ENCODE assay signal across 21 cellular contexts in the genomic region with DNA sequence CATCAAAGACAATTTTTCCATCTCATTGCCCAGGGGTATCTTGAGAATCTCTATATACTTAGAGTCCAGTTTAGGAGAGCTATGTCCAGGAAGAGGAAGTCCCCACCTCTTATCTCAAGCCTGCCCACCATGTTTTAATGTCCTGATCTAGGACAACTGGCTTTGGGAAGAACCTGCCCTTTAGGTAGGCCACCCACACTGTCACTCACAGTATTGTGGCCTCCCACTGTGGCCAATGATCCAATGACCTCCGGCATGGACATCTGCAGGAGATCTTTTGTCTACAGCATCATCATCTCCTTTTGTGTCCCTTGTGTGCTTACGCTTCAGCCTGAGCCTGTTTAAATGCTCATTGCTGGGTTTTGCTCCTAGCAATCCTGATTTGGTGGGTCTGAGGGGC.
DNase-seq lines count a peak whose midpoint lies in the region; ATAC-seq, FAIRE-seq and TF ChIP-seq lines count a peak whose summit lies in the region.
"Had no signal": no experiment of that assay in that cellular context is flagged by ENCODE, and none has a peak within 500 bp of the region (broad histone marks: within the 10 kb centered on the region; RNA-seq: fewer than 3 reads in every experiment).

No MANE protein-coding gene starts in this region.

- H3K9me3 Mint-ChIP-seq in GM23338 (no peaks in the 10 kb centered on the region), neural progenitor cell (peaks cover 12% of the 10 kb centered on the region)
- no peaks in the 10 kb centered on the region for H3K9me3 Mint-ChIP-seq in CD8-positive, alpha-beta T cell
- H3K9me3 Mint-ChIP-seq: CD4-positive, alpha-beta memory T cell had no signal

- H3F3A ChIP-seq in GM23338 (replicated peaks; ENCODE audit: low read depth) (no peaks in the 10 kb centered on the region), neural progenitor cell (ENCODE audit: low read depth) (peaks cover 4% of the 10 kb centered on the region)

- TF ChIP-seq CTCF in left ventricle myocardium inferior (IDR thresholded peaks at IDR 0.05; ENCODE audit: borderline replicate concordance) (no peak), right atrium auricular region (IDR thresholded peaks at IDR 0.05) (no peak), GM23338 (conservative IDR thresholded peaks at IDR 0.05; ENCODE audit: low read depth in 2 of 2) (no peak), K562 (IDR thresholded peaks at IDR 0.05 in 2 of 3, conservative IDR thresholded peaks at IDR 0.05 in 1 of 3; ENCODE audit: insufficient read depth in 2 of 3, low read depth in 1 of 3, low read length in 3 of 3) (no peak), neural progenitor cell (IDR thresholded peaks at IDR 0.05) (no peak)
- TF ChIP-seq CTCF in CD8-positive, alpha-beta T cell (IDR thresholded peaks at IDR 0.05): no peak

- H4K20me1 ChIP-seq in GM23338 (replicated peaks; ENCODE audit: insufficient read depth) (no peaks in the 10 kb centered on the region), K562 (replicated peaks; ENCODE audit: control insufficient read depth, insufficient read depth, low read length) (no peaks in the 10 kb centered on the region), neural progenitor cell (ENCODE audit: low read depth) (no peaks in the 10 kb centered on the region)

- H3K4me1 ChIP-seq in left ventricle myocardium inferior: peaks cover 57% of the 10 kb centered on the region
- peaks cover 0 to 11% of the 10 kb centered on the region in 2 donors for H3K4me1 ChIP-seq in right atrium auricular region
- H3K4me1 ChIP-seq in GM23338 (ENCODE audit: insufficient read depth): peaks cover 31% of the 10 kb centered on the region
- no peaks in the 10 kb centered on the region; a peak in 1 of 5 replicates for H3K4me1 ChIP-seq in K562 (replicated peaks in 1 of 2; ENCODE audit: control insufficient read depth in 2 of 2, insufficient read depth in 2 of 2, low read length in 2 of 2)
- peaks cover 17% of the 10 kb centered on the region for H3K4me1 ChIP-seq in neural progenitor cell
- H3K4me1 ChIP-seq in CD8-positive, alpha-beta T cell (ENCODE audit: insufficient read depth, low read length): no peaks in the 10 kb centered on the region
- H3K4me1 ChIP-seq: Caco-2, HAP-1 had no signal

- ATAC-seq in GM23338 (no peak), K562 (no peak)
- ATAC-seq in CD8-positive, alpha-beta T cell: no peak

- POLR2A ChIA-PET in K562 (lab: Yijun Ruan, JAX): no interaction called here
- POLR2A ChIA-PET in CD8-positive, alpha-beta T cell (lab: Charles Lee): no interaction called here

- H3K9me3 ChIP-seq in left ventricle myocardium inferior (replicated peaks): no peaks in the 10 kb centered on the region
- H3K9me3 ChIP-seq in right atrium auricular region: no peaks in the 10 kb centered on the region
- H3K9me3 ChIP-seq in K562 (replicated peaks; ENCODE audit: control insufficient read depth, insufficient read depth, low read depth, low read length): no peaks in the 10 kb centered on the region
- no peaks in the 10 kb centered on the region for H3K9me3 ChIP-seq in neural progenitor cell (ENCODE audit: low read depth)
- H3K9me3 ChIP-seq in CD8-positive, alpha-beta T cell (ENCODE audit: low read length): no peaks in the 10 kb centered on the region
- H3K9me3 ChIP-seq: Caco-2, HAP-1 had no signal

- BruUV-seq in K562 (replicated peaks; lab: Mats Ljungman, UMichigan): no TSS peak

- no peaks in the 10 kb centered on the region for H3K9me1 ChIP-seq in K562 (ENCODE audit: control insufficient read depth, insufficient read depth, low read length)

- DNase-seq in left ventricle myocardium inferior (no peak), right atrium auricular region (ENCODE audit: low spot score) (no peak), GM23338 (ENCODE audit: low spot score) (no peak), K562 (ENCODE audit: extremely low read depth in 1 of 4, low spot score in 3 of 4) (no peak), neural progenitor cell (ENCODE audit: low spot score) (peak; percentile 28), anterior cingulate cortex (lab: John Stamatoyannopoulos, UW) (no peak), NCI-H146 treated with DMSO at 0.1 percent for 48 hours (lab: John Stamatoyannopoulos, UW; ENCODE audit: unreplicated experiment) (no peak)
- no peak for DNase-seq in CD8-positive, alpha-beta T cell
- DNase-seq: C1 segment of cervical spinal cord; Caco-2; CD4-positive, alpha-beta memory T cell; DMS153; DND-41; GM23248 had no signal

- H3K27me3 ChIP-seq in left ventricle myocardium inferior (ENCODE audit: low read depth) (no peaks in the 10 kb centered on the region), right atrium auricular region (no peaks in the 10 kb centered on the region), GM23338 (ENCODE audit: insufficient read depth) (no peaks in the 10 kb centered on the region), K562 (ENCODE audit: control insufficient read depth in 2 of 2, insufficient read depth in 2 of 2, low read length in 2 of 2) (peaks cover 0 to 2% of the 10 kb centered on the region in 2 experiments; a peak in 4 of 5 replicates), neural progenitor cell (peaks cover 6% of the 10 kb centered on the region)
- H3K27me3 ChIP-seq in CD8-positive, alpha-beta T cell (ENCODE audit: insufficient read depth, low read length): no peaks in the 10 kb centered on the region

- H3K36me3 ChIP-seq in left ventricle myocardium inferior: no peaks in the 10 kb centered on the region
- no peaks in the 10 kb centered on the region for H3K36me3 ChIP-seq in right atrium auricular region
- no peaks in the 10 kb centered on the region for H3K36me3 ChIP-seq in GM23338 (ENCODE audit: insufficient read depth)
- H3K36me3 ChIP-seq in K562 (ENCODE audit: control insufficient read depth, insufficient read depth, low read length): no peaks in the 10 kb centered on the region
- H3K36me3 ChIP-seq in neural progenitor cell: no peaks in the 10 kb centered on the region
- no peaks in the 10 kb centered on the region for H3K36me3 ChIP-seq in CD8-positive, alpha-beta T cell (ENCODE audit: insufficient read depth, low read length)
- H3K36me3 ChIP-seq: HAP-1 had no signal

- H3K27ac Mint-ChIP-seq in GM23338: no peak overlapping the region
- peak overlapping the region; percentile 46 for H3K27ac Mint-ChIP-seq in neural progenitor cell
- no peak overlapping the region for H3K27ac Mint-ChIP-seq in CD8-positive, alpha-beta T cell
- H3K27ac Mint-ChIP-seq: B cell; CD4-positive, alpha-beta memory T cell had no signal

- peaks cover 11% of the 10 kb centered on the region for H3K9me2 ChIP-seq in GM23338 (ENCODE audit: insufficient read depth)

- TF ChIP-seq EP300 in K562 (IDR thresholded peaks at IDR 0.05; ENCODE audit: low read length): no peak

- 0% methylated on average over 2 of the region's 2 CpGs for WGBS in K562 (ENCODE audit: insufficient coverage, low coverage, missing lambda C conversion rate)

- FAIRE-seq in K562 (lab: Jason Lieb, UNC): no peak
- FAIRE-seq: A204.1, G401.6, GM12892, H54 had no signal

- H3K4me1 Mint-ChIP-seq in GM23338 (peaks cover 37% of the 10 kb centered on the region), neural progenitor cell (peaks cover 73% of the 10 kb centered on the region)
- no peaks in the 10 kb centered on the region for H3K4me1 Mint-ChIP-seq in CD8-positive, alpha-beta T cell (ENCODE audit: low read depth)
- H3K4me1 Mint-ChIP-seq: B cell; CD4-positive, alpha-beta memory T cell had no signal

- H3K4me3 ChIP-seq in left ventricle myocardium inferior: no peak overlapping the region
- no peak overlapping the region for H3K4me3 ChIP-seq in right atrium auricular region
- H3K4me3 ChIP-seq in GM23338: no peak overlapping the region
- H3K4me3 ChIP-seq in K562: no peak overlapping the region
- no peak overlapping the region for H3K4me3 ChIP-seq in neural progenitor cell
- no peak overlapping the region for H3K4me3 ChIP-seq in CD8-positive, alpha-beta T cell (ENCODE audit: low read depth, low read length)
- H3K4me3 ChIP-seq: GM23248, HAP-1 had no signal

- H3K9ac ChIP-seq in K562 (ENCODE audit: insufficient read depth in 1 of 2, low read depth in 2 of 2, low read length in 2 of 2): no peak overlapping the region
- no peak overlapping the region for H3K9ac ChIP-seq in neural progenitor cell
- H3K9ac ChIP-seq: GM23248 had no signal

- peaks cover 2% of the 10 kb centered on the region for H3K27me3 Mint-ChIP-seq in GM23338 (ENCODE audit: insufficient read depth, low read depth, poor library complexity)
- peaks cover 8% of the 10 kb centered on the region for H3K27me3 Mint-ChIP-seq in neural progenitor cell (ENCODE audit: insufficient read depth, low read depth)
- H3K27me3 Mint-ChIP-seq in CD8-positive, alpha-beta T cell (ENCODE audit: low read depth): peaks cover 42% of the 10 kb centered on the region

- H3K27ac ChIP-seq in left ventricle myocardium inferior (replicated peaks) (peak overlapping the region; percentile 65), right atrium auricular region (peak overlapping the region in 1 of 2 donors; percentile 30), GM23338 (ENCODE audit: low read depth) (no peak overlapping the region), K562 (ENCODE audit: extremely low read depth, low read depth, low read length) (no peak overlapping the region), neural progenitor cell (no peak overlapping the region)
- no peak overlapping the region for H3K27ac ChIP-seq in CD8-positive, alpha-beta T cell (ENCODE audit: low read depth, low read length)
- H3K27ac ChIP-seq: 22Rv1, GM23248 had no signal

- TF ChIP-seq RAD21 in K562 (CRISPR knock-in tag; conservative IDR thresholded peaks at IDR 0.05 in 1 of 2, IDR thresholded peaks at IDR 0.05 in 1 of 2): no peak

- in situ Hi-C loops in K562 (cut with MboI): no loop called here

- H2AFZ ChIP-seq in GM23338: peak overlapping the region; percentile 43; the same call in 1 of the 2 replicates
- H2AFZ ChIP-seq in K562 (ENCODE audit: low read depth, low read length): no peak overlapping the region
- H2AFZ ChIP-seq in neural progenitor cell (replicated peaks): no peak overlapping the region
- H2AFZ ChIP-seq: GM23248 had no signal

- no peak for TF ChIP-seq POLR2A in K562 (conservative IDR thresholded peaks at IDR 0.05)

- CTCF ChIA-PET in K562 (lab: Yijun Ruan, JAX; ENCODE audit: low intra/inter-chr PET ratio): no interaction called here
- CTCF ChIA-PET in CD8-positive, alpha-beta T cell (lab: Charles Lee): interaction anchor here (1.3 kb wide), 1 partner anchor 62 kb away, joined by 3 read pairs; no protein-coding TSS in a partner anchor

- intact Hi-C loops in left ventricle myocardium inferior (cut with micrococcal nuclease) (no loop called here), K562 (cut with micrococcal nuclease) (no loop called here)
- intact Hi-C loops in CD8-positive, alpha-beta T cell (cut with DNase I, micrococcal nuclease): no loop called here

- H3K79me2 ChIP-seq in GM23338 (replicated peaks; ENCODE audit: insufficient read depth): no peaks in the 10 kb centered on the region
- H3K79me2 ChIP-seq in K562 (ENCODE audit: control insufficient read depth, insufficient read depth, low read length): no peaks in the 10 kb centered on the region
- no peaks in the 10 kb centered on the region for H3K79me2 ChIP-seq in neural progenitor cell (ENCODE audit: low read depth)

- H3K4me2 ChIP-seq in GM23338: no peak overlapping the region
- H3K4me2 ChIP-seq in K562 (ENCODE audit: insufficient read depth, low read length): no peak overlapping the region
- peak overlapping the region; percentile 23 for H3K4me2 ChIP-seq in neural progenitor cell

- no peaks in the 10 kb centered on the region for H3K36me3 Mint-ChIP-seq in GM23338 (ENCODE audit: low read depth)
- H3K36me3 Mint-ChIP-seq in neural progenitor cell: no peaks in the 10 kb centered on the region
- H3K36me3 Mint-ChIP-seq in CD8-positive, alpha-beta T cell: no peaks in the 10 kb centered on the region
- H3K36me3 Mint-ChIP-seq: CD4-positive, alpha-beta memory T cell had no signal

- H3K4me3 Mint-ChIP-seq in GM23338: no peak overlapping the region
- no peak overlapping the region for H3K4me3 Mint-ChIP-seq in neural progenitor cell
- no peak overlapping the region for H3K4me3 Mint-ChIP-seq in CD8-positive, alpha-beta T cell
- H3K4me3 Mint-ChIP-seq: B cell; CD4-positive, alpha-beta memory T cell had no signal
